ENCODE assay signal across 9 cellular contexts in the genomic region with DNA sequence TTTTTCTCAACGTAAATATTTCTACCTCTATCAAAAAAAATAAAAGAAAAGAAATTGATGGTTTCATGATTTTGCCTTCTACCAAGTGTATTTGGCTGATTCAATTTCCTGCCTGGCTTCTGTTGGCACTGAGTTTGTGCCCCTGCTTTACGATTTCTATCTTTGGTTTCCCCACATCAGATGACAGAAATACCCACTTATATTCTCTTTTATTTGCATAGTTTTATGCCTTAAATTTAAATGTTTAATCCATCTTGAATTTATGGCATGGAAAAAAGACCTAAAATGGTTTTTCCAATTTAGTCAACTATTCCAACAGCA. TPM values are rescaled to one million over a fixed set of nuclear protein-coding genes. Genes with fewer than 3 reads are reported as not detected.
DNase-seq lines count a peak whose midpoint lies in the region; ATAC-seq and TF ChIP-seq lines count a peak whose summit lies in the region.
"Had no signal": no experiment of that assay in that cellular context is flagged by ENCODE, and none has a peak within 500 bp of the region (broad histone marks: within the 10 kb centered on the region; RNA-seq: fewer than 3 reads in every experiment).

No MANE protein-coding gene starts in this region.

- no peak for DNase-seq in Panc1 (ENCODE audit: low read depth, low spot score)
- no peak for DNase-seq in coronary artery (ENCODE audit: low spot score)
- DNase-seq in lower leg skin (ENCODE audit: low spot score in 2 of 2): no peak
- DNase-seq in neuronal stem cell (ENCODE audit: low spot score): no peak
- DNase-seq in NCI-H748 (lab: John Stamatoyannopoulos, UW; ENCODE audit: unreplicated experiment): no peak
- DNase-seq in left lobe of liver (ENCODE audit: low spot score): no peak
- DNase-seq: NCI-H446 treated with DMSO at 0.1 percent for 48 hours had no signal

- no peaks in the 10 kb centered on the region for H3F3A ChIP-seq in DOHH2 (ENCODE audit: control insufficient read depth, insufficient read depth)

- no peaks in the 10 kb centered on the region for H3K9me3 ChIP-seq in DOHH2 (ENCODE audit: control insufficient read depth, insufficient read depth, low read length)
- no peaks in the 10 kb centered on the region for H3K9me3 ChIP-seq in Panc1 (ENCODE audit: control insufficient read depth, insufficient read depth, low read depth, low read length)
- no peaks in the 10 kb centered on the region for H3K9me3 ChIP-seq in skeletal muscle satellite cell (replicated peaks; ENCODE audit: low read length)
- no peaks in the 10 kb centered on the region for H3K9me3 ChIP-seq in neuronal stem cell (replicated peaks in 1 of 2; ENCODE audit: control insufficient read depth in 2 of 2, insufficient read depth in 1 of 2, low read depth in 1 of 2, low read length in 2 of 2)

- H3K4me1 ChIP-seq in DOHH2 (ENCODE audit: control insufficient read depth, low read length) (peaks cover 12% of the 10 kb centered on the region), Panc1 (ENCODE audit: control insufficient read depth, insufficient read depth, low read length) (peaks cover 9% of the 10 kb centered on the region; the same call in 1 of the 2 replicates), skeletal muscle satellite cell (ENCODE audit: control insufficient read depth, insufficient read depth, low read length) (peaks cover 16% of the 10 kb centered on the region), neuronal stem cell (ENCODE audit: control insufficient read depth in 2 of 2, insufficient read depth in 1 of 2, low read depth in 1 of 2, low read length in 2 of 2) (peaks cover 0 to 4% of the 10 kb centered on the region in 2 donors)

- H3K4me3 ChIP-seq in DOHH2 (ENCODE audit: low read length) (peak overlapping the region; percentile 28; the same call in 1 of the 2 replicates), Panc1 (ENCODE audit: low read depth in 2 of 2, low read length in 2 of 2) (peak overlapping the region in 1 of 2 experiments; percentile 62; a peak in 1 of 4 replicates), coronary artery (peak overlapping the region; percentile 63), skeletal muscle satellite cell (ENCODE audit: low read length) (peak overlapping the region; percentile 64), lower leg skin (ENCODE audit: low read depth, poor library complexity, severe bottlenecking) (no peak overlapping the region), neuronal stem cell (ENCODE audit: low read length in 2 of 2) (no peak overlapping the region)

- H3K36me3 ChIP-seq in DOHH2 (ENCODE audit: control insufficient read depth, low read length) (no peaks in the 10 kb centered on the region), Panc1 (ENCODE audit: control insufficient read depth, insufficient read depth, low read length) (no peaks in the 10 kb centered on the region), skeletal muscle satellite cell (ENCODE audit: insufficient read depth, low read length) (peaks cover 10% of the 10 kb centered on the region), neuronal stem cell (replicated peaks in 1 of 2; ENCODE audit: control insufficient read depth in 2 of 2, insufficient read depth in 2 of 2, low read length in 2 of 2) (peaks cover 0 to 7% of the 10 kb centered on the region in 2 donors)

- H3K27me3 ChIP-seq in DOHH2 (ENCODE audit: control insufficient read depth, low read length): no peaks in the 10 kb centered on the region
- no peaks in the 10 kb centered on the region for H3K27me3 ChIP-seq in Panc1 (ENCODE audit: control insufficient read depth, insufficient read depth, low read length)
- H3K27me3 ChIP-seq in skeletal muscle satellite cell (ENCODE audit: control insufficient read depth, insufficient read depth, low read length): no peaks in the 10 kb centered on the region
- no peaks in the 10 kb centered on the region for H3K27me3 ChIP-seq in neuronal stem cell (ENCODE audit: control insufficient read depth in 3 of 3, insufficient read depth in 3 of 3, low read depth in 1 of 3, low read length in 3 of 3)

- H3K4ac ChIP-seq in neuronal stem cell (ENCODE audit: low read length): no peak overlapping the region

- peaks cover 1% of the 10 kb centered on the region for H3K79me1 ChIP-seq in neuronal stem cell (ENCODE audit: low read depth, low read length)

- H3K27ac ChIP-seq in DOHH2 (ENCODE audit: low read depth, low read length) (no peak overlapping the region), Panc1 (ENCODE audit: low read length) (peak overlapping the region; percentile 86), coronary artery (peak overlapping the region; percentile 29 to 70), neuronal stem cell (replicated peaks; ENCODE audit: low read length) (no peak overlapping the region)

- H3K14ac ChIP-seq in neuronal stem cell (ENCODE audit: low read length): no peak overlapping the region

- peak overlapping the region; percentile 47 for H3K4me2 ChIP-seq in DOHH2 (ENCODE audit: low read length)
- peak overlapping the region; percentile 84 for H3K4me2 ChIP-seq in skeletal muscle satellite cell (ENCODE audit: low read length)
- H3K4me2 ChIP-seq in neuronal stem cell (ENCODE audit: insufficient read depth, low read length, poor library complexity, severe bottlenecking): no peak overlapping the region

- no peaks in the 10 kb centered on the region for H3K79me2 ChIP-seq in DOHH2 (ENCODE audit: control insufficient read depth, low read length)

- H2BK5ac ChIP-seq in neuronal stem cell (ENCODE audit: low read length): no peak overlapping the region

- POLR2A ChIA-PET in Panc1 (lab: Charles Lee): no interaction called here

- H4K91ac ChIP-seq in neuronal stem cell (ENCODE audit: low read depth, low read length, poor library complexity): no peak overlapping the region

- no peak overlapping the region for H2BK12ac ChIP-seq in neuronal stem cell (ENCODE audit: low read length)

- H2AK5ac ChIP-seq in neuronal stem cell (ENCODE audit: low read depth, low read length): no peak overlapping the region

- intact Hi-C loops in Panc1 (cut with micrococcal nuclease; ENCODE audit: unreplicated experiment): no loop called here
- intact Hi-C loops in lower leg skin (cut with DNase I; ENCODE audit: low total_unique reads): no loop called here

- no peak overlapping the region for H3K18ac ChIP-seq in neuronal stem cell (ENCODE audit: low read length)

- H2BK15ac ChIP-seq in neuronal stem cell (ENCODE audit: low read length): no peak overlapping the region

- in situ Hi-C loops in Panc1 (cut with HindIII; ENCODE audit: low pct_unique_long_range_greater_than_20kb, low sequenced_read_pairs): no loop called here

- H3K23ac ChIP-seq in neuronal stem cell (ENCODE audit: low read depth, low read length, poor library complexity): no peak overlapping the region

- H4K20me1 ChIP-seq in DOHH2 (ENCODE audit: control insufficient read depth, insufficient read depth, low read depth, low read length): no peaks in the 10 kb centered on the region

- no peak for TF ChIP-seq POLR2A in lower leg skin (IDR thresholded peaks at IDR 0.05)

- no peak overlapping the region for H2BK120ac ChIP-seq in neuronal stem cell (ENCODE audit: low read depth, low read length)

- H4K8ac ChIP-seq in neuronal stem cell (ENCODE audit: low read depth, low read length): no peak overlapping the region

- no peaks in the 10 kb centered on the region for H3K9me2 ChIP-seq in DOHH2 (replicated peaks; ENCODE audit: control insufficient read depth, low read length)

- no peak overlapping the region for H2AFZ ChIP-seq in neuronal stem cell (ENCODE audit: low read length)

- WGBS in lower leg skin, 2 donors: 59 to 63% methylated on average over 2 of the region's 2 CpGs
- no CpG with 5 or more reads among the region's 2 CpGs for WGBS in neuronal stem cell (ENCODE audit: extremely low coverage in 2 of 2, insufficient read length in 2 of 2, insufficient replicate concordance in 1 of 2), 2 donors

- no TSS peak for BruUV-seq in Panc1 (replicated peaks; lab: Mats Ljungman, UMichigan)

- ATAC-seq in Panc1: no peak
- no peak for ATAC-seq in left lobe of liver

- CTCF ChIA-PET in Panc1 (lab: Charles Lee): no interaction called here

- TF ChIP-seq CTCF in DOHH2 (IDR thresholded peaks at IDR 0.05; ENCODE audit: low read depth, low read length, poor library complexity, severe bottlenecking) (no peak), Panc1 (IDR thresholded peaks at IDR 0.05) (no peak), coronary artery (IDR thresholded peaks at IDR 0.05) (no peak), lower leg skin (IDR thresholded peaks at IDR 0.05) (no peak)

- H3K9ac ChIP-seq in skeletal muscle satellite cell (ENCODE audit: low read depth, low read length): peak overlapping the region; percentile 80
- H3K9ac ChIP-seq in neuronal stem cell (ENCODE audit: low read depth, low read length, poor library complexity): no peak overlapping the region

RNA-seq across cellular contexts. Expression of gene RNF24, which starts 34.3 kb away (rescaled TPM):
- total RNA-seq in Panc1 (2021; ENCODE audit: unreplicated experiment): 8.3 TPM
- polyA plus RNA-seq in Panc1 (2012; ENCODE audit: insufficient read length): 7.0 TPM
- total RNA-seq in skeletal muscle satellite cell (2012; rRNA removed): 20.3 and 25.3 TPM in 2 replicates
- 10 to 100 TPM; 16.8 to 22.2 (median 19.2) TPM for total RNA-seq in lower leg skin
- 13.0 TPM for polyA plus RNA-seq in neuronal stem cell (2013, experiment 1 of 2)
- 14.3 TPM for polyA plus RNA-seq in neuronal stem cell (2013, experiment 2 of 2)
- total RNA-seq in left lobe of liver: 1.4 TPM

Comparison
In these comparisons a context has a peak if more than half of its experiments do, and no peak if none do; other contexts are left out.
1. H3K27ac ChIP-seq: peak in Panc1 (single experiment) and coronary artery (2 of 2); none in DOHH2 (single experiment) and neuronal stem cell (single experiment).
2. H3K4me3 ChIP-seq: peak in DOHH2 (single experiment), coronary artery (single experiment) and skeletal muscle satellite cell (single experiment); none in lower leg skin (single experiment) and neuronal stem cell (0 of 2).